Comparison of ENCODE assay signal across 37 cellular contexts in genomic region chr2:62374301-62374960, GRCh38.
"Had no signal": no experiment of that assay in that cellular context is flagged by ENCODE, and none has a peak within 500 bp of the region (broad histone marks: within the 10 kb centered on the region; RNA-seq: fewer than 3 reads in every experiment).

No MANE protein-coding gene starts in this region.

- DNase-seq: activated CD4-positive, alpha-beta memory T cell treated with anti-CD3 and anti-CD28 coated beads, Interleukin-2, amount 10 ng/mL, durations not matched to agents 7 days and 5 days; activated CD4-positive, alpha-beta T cell treated with anti-CD3 and anti-CD28 coated beads for 1 hour; activated CD4-positive, alpha-beta T cell treated with anti-CD3 and anti-CD28 coated beads, Interleukin-2, amount 10 ng/mL, durations not matched to agents 7 days and 5 days; activated naive CD4-positive, alpha-beta T cell; activated naive CD8-positive, alpha-beta T cell treated with anti-CD3 and anti-CD28 coated beads for 36 hours; activated T-cell treated with anti-CD3 and anti-CD28 coated beads, Interleukin-2, amount 50 U/mL, for 48 hours; adrenal gland; aorta; body of pancreas; dermis blood vessel endothelial cell; effector CD4-positive, alpha-beta T cell; esophagus squamous epithelium; glutamatergic neuron; left cardiac atrium; left ventricle myocardium superior; naive B cell; ovary; retina; sigmoid colon; small intestine; stimulated activated CD4-positive, alpha-beta T cell treated with anti-CD3 and anti-CD28 coated beads, Interleukin-4, amount 100 ng/mL, for 4 hours; stimulated activated CD8-positive, alpha-beta memory T cell treated with anti-CD3 and anti-CD28 coated beads, Interleukin-4, amount 100 ng/mL, for 48 hours; stomach; T1000; thyroid gland; upper lobe of left lung had no signal

- H3K4me3 ChIP-seq: adrenal gland, body of pancreas, esophagus squamous epithelium, ovary, prostate gland, sigmoid colon, stomach, thyroid gland, upper lobe of left lung, vagina had no signal

- H3K27ac Mint-ChIP-seq: activated CD4-positive, alpha-beta memory T cell treated with anti-CD3 and anti-CD28 coated beads, Interleukin-2, amount 10 ng/mL, durations not matched to agents 7 days and 5 days; activated CD4-positive, alpha-beta T cell treated with anti-CD3 and anti-CD28 coated beads, Interleukin-2, amount 10 ng/mL, durations not matched to agents 7 days and 5 days; activated naive CD8-positive, alpha-beta T cell treated with anti-CD3 and anti-CD28 coated beads for 36 hours; activated T-helper 2 cell treated with anti-CD3 and anti-CD28 coated beads, Interferon-gamma antibody, Interleukin-2, Interleukin-4, amounts not matched to agents 10 μg/mL and 5 μg/mL and 100 μg/mL, durations not matched to agents 14 hours and 24 hours and 36 hours; mesothelial cell of epicardium; naive B cell; stimulated activated memory B cell treated with anti-CD40 and anti-IgM and Interleukin-4, amounts not matched to agents 10 μg/mL and 1 μg/mL and 100 μg/mL, for 72 hours; T-helper 1 cell treated with Interleukin-12 subunit alpha and Interleukin-12 subunit beta and Interleukin-4 antibody, amounts not matched to agents 30 μg/mL and 1 μg/mL, for 36 hours had no signal

- H3K4me1 Mint-ChIP-seq: activated CD4-positive, alpha-beta memory T cell treated with anti-CD3 and anti-CD28 coated beads, Interleukin-2, amount 10 ng/mL, durations not matched to agents 7 days and 5 days; activated CD4-positive, alpha-beta T cell treated with anti-CD3 and anti-CD28 coated beads, Interleukin-2, amount 10 ng/mL, durations not matched to agents 7 days and 5 days; mesothelial cell of epicardium had no signal

- H3K4me1 ChIP-seq: adrenal gland, body of pancreas, esophagus squamous epithelium, prostate gland, sigmoid colon, stomach, thyroid gland, upper lobe of left lung, vagina had no signal

- ATAC-seq: body of pancreas; left cardiac atrium; left ventricle myocardium superior; stimulated activated memory B cell treated with anti-CD40 and anti-IgM and Interleukin-4, amounts not matched to agents 10 μg/mL and 1 μg/mL and 100 μg/mL, for 72 hours had no signal

- H3K9me3 ChIP-seq: body of pancreas, ovary, prostate gland, sigmoid colon, thyroid gland, vagina had no signal

- H3K36me3 ChIP-seq: adrenal gland, esophagus squamous epithelium, ovary, prostate gland, sigmoid colon, stomach, thyroid gland, upper lobe of left lung, vagina had no signal

- H3K27me3 Mint-ChIP-seq: activated CD4-positive, alpha-beta memory T cell treated with anti-CD3 and anti-CD28 coated beads, Interleukin-2, amount 10 ng/mL, durations not matched to agents 7 days and 5 days; activated CD4-positive, alpha-beta T cell treated with anti-CD3 and anti-CD28 coated beads, Interleukin-2, amount 10 ng/mL, durations not matched to agents 7 days and 5 days; activated naive CD8-positive, alpha-beta T cell treated with anti-CD3 and anti-CD28 coated beads for 36 hours; naive B cell; stimulated activated memory B cell treated with anti-CD40 and anti-IgM and Interleukin-4, amounts not matched to agents 10 μg/mL and 1 μg/mL and 100 μg/mL, for 72 hours had no signal

- H3K4me3 Mint-ChIP-seq: activated CD4-positive, alpha-beta memory T cell treated with anti-CD3 and anti-CD28 coated beads, Interleukin-2, amount 10 ng/mL, durations not matched to agents 7 days and 5 days; activated CD4-positive, alpha-beta T cell treated with anti-CD3 and anti-CD28 coated beads, Interleukin-2, amount 10 ng/mL, durations not matched to agents 7 days and 5 days; activated naive CD8-positive, alpha-beta T cell treated with anti-CD3 and anti-CD28 coated beads for 36 hours; mesothelial cell of epicardium; naive B cell; stimulated activated memory B cell treated with anti-CD40 and anti-IgM and Interleukin-4, amounts not matched to agents 10 μg/mL and 1 μg/mL and 100 μg/mL, for 72 hours; T-helper 1 cell treated with Interleukin-12 subunit alpha and Interleukin-12 subunit beta and Interleukin-4 antibody, amounts not matched to agents 30 μg/mL and 1 μg/mL, for 36 hours had no signal

- H3K27ac ChIP-seq: adrenal gland, body of pancreas, epithelial cell of prostate, esophagus squamous epithelium, ovary, prostate gland, sigmoid colon, stomach, thyroid gland, upper lobe of left lung, vagina had no signal

- FAIRE-seq: colon, endometrium, frontal cortex, keratinocyte, small intestine had no signal

- H3K27me3 ChIP-seq: adrenal gland, body of pancreas, esophagus squamous epithelium, ovary, sigmoid colon, stomach, thyroid gland, upper lobe of left lung, vagina had no signal
